Comparison of ENCODE assay signal across 21 cellular contexts in the genomic region with DNA sequence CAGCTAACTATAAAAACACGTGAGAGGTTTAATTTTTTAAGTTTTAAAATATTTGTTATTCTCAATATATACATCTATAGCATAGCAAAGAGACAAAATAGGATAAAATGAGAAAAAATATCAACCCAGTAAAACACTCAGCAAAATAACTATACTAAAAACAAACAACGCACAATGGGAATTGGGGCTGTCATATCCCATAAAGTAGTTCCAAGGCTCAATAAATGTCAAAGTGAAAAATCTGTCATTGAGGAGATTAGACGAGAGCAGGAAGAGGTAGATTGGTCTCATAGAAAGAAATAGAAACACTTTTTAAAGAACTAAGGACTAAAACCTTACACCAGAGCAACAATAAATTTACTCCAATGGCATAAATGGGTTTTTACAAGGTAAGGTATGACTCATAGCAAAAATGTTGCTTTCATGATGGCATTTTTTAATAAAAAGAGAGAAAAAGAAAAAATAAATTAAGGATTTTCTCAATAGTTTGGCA.
DNase-seq lines count a peak whose midpoint lies in the region; ATAC-seq, FAIRE-seq and TF ChIP-seq lines count a peak whose summit lies in the region.
"Had no signal": no experiment of that assay in that cellular context is flagged by ENCODE, and none has a peak within 500 bp of the region (broad histone marks: within the 10 kb centered on the region; RNA-seq: fewer than 3 reads in every experiment).

No MANE protein-coding gene starts in this region.

- H3K27me3 Mint-ChIP-seq in endodermal cell (ENCODE audit: insufficient read depth): peaks cover 2% of the 10 kb centered on the region
- H3K27me3 Mint-ChIP-seq in activated naive CD4-positive, alpha-beta T cell treated with anti-CD3 and anti-CD28 coated beads, Interleukin-2, amount 10 ng/mL, durations not matched to agents 7 days and 5 days: no peaks in the 10 kb centered on the region

- no peak overlapping the region for H3K4me3 ChIP-seq in A549
- H3K4me3 ChIP-seq in endodermal cell (ENCODE audit: low read length): no peak overlapping the region
- H3K4me3 ChIP-seq in stomach: no peak overlapping the region
- H3K4me3 ChIP-seq: GM23248 had no signal

- H3K9me3 ChIP-seq in A549: no peaks in the 10 kb centered on the region
- peaks cover 11% of the 10 kb centered on the region for H3K9me3 ChIP-seq in endodermal cell (ENCODE audit: control insufficient read depth, low read length)
- peaks cover 0 to 11% (median 6%) of the 10 kb centered on the region in 4 donors for H3K9me3 ChIP-seq in stomach
- H3K9me3 ChIP-seq: Caco-2 had no signal

- H3K36me3 Mint-ChIP-seq in endodermal cell (ENCODE audit: low read depth): no peaks in the 10 kb centered on the region
- peaks cover 2% of the 10 kb centered on the region for H3K36me3 Mint-ChIP-seq in activated naive CD4-positive, alpha-beta T cell treated with anti-CD3 and anti-CD28 coated beads, Interleukin-2, amount 10 ng/mL, durations not matched to agents 7 days and 5 days
- H3K36me3 Mint-ChIP-seq: CD4-positive, alpha-beta memory T cell had no signal

- TF ChIP-seq POLR2A in A549 (IDR thresholded peaks at IDR 0.05; ENCODE audit: low read length) (no peak), stomach (IDR thresholded peaks at IDR 0.05) (no peak)

- peaks cover 13% of the 10 kb centered on the region for H3K9me3 Mint-ChIP-seq in endodermal cell
- H3K9me3 Mint-ChIP-seq in activated naive CD4-positive, alpha-beta T cell treated with anti-CD3 and anti-CD28 coated beads, Interleukin-2, amount 10 ng/mL, durations not matched to agents 7 days and 5 days: peaks cover 4% of the 10 kb centered on the region

- DNase-seq in A549 (ENCODE audit: low read depth in 1 of 2, low spot score in 1 of 2) (no peak), M059J (ENCODE audit: low read depth) (peak; percentile 3), endodermal cell (no peak), KBM-7 (no peak), stomach (no peak), DMS114 treated with DMSO at 0.1 percent for 48 hours (lab: John Stamatoyannopoulos, UW; ENCODE audit: unreplicated experiment) (no peak)
- DNase-seq in activated naive CD4-positive, alpha-beta T cell treated with anti-CD3 and anti-CD28 coated beads, Interleukin-2, amount 10 ng/mL, durations not matched to agents 7 days and 5 days: no peak
- DNase-seq: 8988T; C1 segment of cervical spinal cord; Caco-2; CD4-positive, alpha-beta memory T cell; DMS79; EL; GF-D8; GM23248; H7; HCEC 1CT; HFFc6 had no signal

- TF ChIP-seq EP300 in A549 (IDR thresholded peaks at IDR 0.05) (no peak), stomach (IDR thresholded peaks at IDR 0.05) (no peak)

- no peak overlapping the region for H3K4me3 Mint-ChIP-seq in endodermal cell
- H3K4me3 Mint-ChIP-seq in activated naive CD4-positive, alpha-beta T cell treated with anti-CD3 and anti-CD28 coated beads, Interleukin-2, amount 10 ng/mL, durations not matched to agents 7 days and 5 days: no peak overlapping the region
- H3K4me3 Mint-ChIP-seq: CD4-positive, alpha-beta memory T cell; HFFc6 had no signal

- TF ChIP-seq CTCF in A549 (IDR thresholded peaks at IDR 0.05) (no peak), endodermal cell (conservative IDR thresholded peaks at IDR 0.05) (no peak), stomach (IDR thresholded peaks at IDR 0.05) (no peak)

- FAIRE-seq in A549 (lab: Jason Lieb, UNC): no peak
- peak; percentile 66 for FAIRE-seq in G401.6 (lab: Jason Lieb, UNC)
- FAIRE-seq: GM12892, H1 had no signal

- peaks cover 4% of the 10 kb centered on the region for H3K4me1 Mint-ChIP-seq in endodermal cell
- H3K4me1 Mint-ChIP-seq in activated naive CD4-positive, alpha-beta T cell treated with anti-CD3 and anti-CD28 coated beads, Interleukin-2, amount 10 ng/mL, durations not matched to agents 7 days and 5 days: no peaks in the 10 kb centered on the region
- H3K4me1 Mint-ChIP-seq: CD4-positive, alpha-beta memory T cell had no signal

- 35% methylated on average over 3 of the region's 3 CpGs for WGBS in A549 (ENCODE audit: missing lambda C conversion rate)
- WGBS in endodermal cell (ENCODE audit: insufficient coverage in 1 of 2, insufficient read length in 1 of 2), 2 experiments: 100% methylated on average over 2 of the region's 3 CpGs; no CpG with 5 or more reads in 1 of the 2 experiments
- WGBS in stomach, 5 donors: 63 to 76% (median 71%) methylated on average over 3 of the region's 3 CpGs

- no peak for ATAC-seq in A549

- CTCF ChIA-PET in A549 (lab: Yijun Ruan, JAX): interaction anchor here (0.6 to 6.0 kb wide), 3 partner anchors 58 to 488 kb away, joined by 4 to 57 read pairs (median 10); a partner anchor contains a TSS
- CTCF ChIA-PET in activated naive CD4-positive, alpha-beta T cell treated with anti-CD3 and anti-CD28 coated beads, Interleukin-2, amount 10 ng/mL, durations not matched to agents 7 days and 5 days (lab: Charles Lee): no interaction called here

- H3K27ac Mint-ChIP-seq in endodermal cell: no peak overlapping the region
- H3K27ac Mint-ChIP-seq in activated naive CD4-positive, alpha-beta T cell treated with anti-CD3 and anti-CD28 coated beads, Interleukin-2, amount 10 ng/mL, durations not matched to agents 7 days and 5 days: no peak overlapping the region
- H3K27ac Mint-ChIP-seq: CD4-positive, alpha-beta memory T cell; HFFc6 had no signal

- H3K27ac ChIP-seq in A549 (no peak overlapping the region), endodermal cell (ENCODE audit: low read depth, low read length) (peak overlapping the region; percentile 62), stomach (no peak overlapping the region)
- H3K27ac ChIP-seq: GM23248 had no signal

- H3K9ac ChIP-seq in endodermal cell (ENCODE audit: extremely low read depth, low read length, poor library complexity, severe bottlenecking): no peak overlapping the region
- H3K9ac ChIP-seq: GM23248 had no signal

- POLR2A ChIA-PET in A549 (lab: Yijun Ruan, JAX): no interaction called here

- no peak for TF ChIP-seq RAD21 in A549 (conservative IDR thresholded peaks at IDR 0.05 in 1 of 2, IDR thresholded peaks at IDR 0.05 in 1 of 2)

- in situ Hi-C loops in KBM-7 (cut with MboI; ENCODE audit: low pct_unique_long_range_greater_than_20kb, low sequenced_read_pairs): no loop called here

- intact Hi-C loops in stomach (cut with DNase I; ENCODE audit: low total_unique reads): loop anchor here (10.0 kb wide), 1 partner anchor 482 kb away; no protein-coding TSS in a partner anchor

- H3K36me3 ChIP-seq in endodermal cell (ENCODE audit: control insufficient read depth, insufficient read depth, low read length) (no peaks in the 10 kb centered on the region), stomach (no peaks in the 10 kb centered on the region)

- H3K4me2 ChIP-seq in A549: no peak overlapping the region

- no peaks in the 10 kb centered on the region for H3K27me3 ChIP-seq in endodermal cell (ENCODE audit: control insufficient read depth, insufficient read depth, low read length, poor library complexity, severe bottlenecking)
- peaks cover 0 to 4% (median 0%) of the 10 kb centered on the region in 3 donors for H3K27me3 ChIP-seq in stomach

- H3K4me1 ChIP-seq in A549 (no peaks in the 10 kb centered on the region), endodermal cell (ENCODE audit: control insufficient read depth, insufficient read depth, low read length) (no peaks in the 10 kb centered on the region), stomach (no peaks in the 10 kb centered on the region)
- H3K4me1 ChIP-seq: Caco-2 had no signal

TF ChIP-seq in A549, 52 proteins besides CTCF, POLR2A, EP300 and RAD21:
- TF ChIP-seq RNF2 (IDR thresholded peaks at IDR 0.05; ENCODE audit: borderline replicate concordance, low read depth) (no peak), FOSL2 (IDR thresholded peaks at IDR 0.05) (no peak), FOSL2 (CRISPR knock-in tag; IDR thresholded peaks at IDR 0.05) (0 out of 2 replicates have a peak, but pooled peaks have one; percentile 30)
- TF ChIP-seq, protein P1, sequence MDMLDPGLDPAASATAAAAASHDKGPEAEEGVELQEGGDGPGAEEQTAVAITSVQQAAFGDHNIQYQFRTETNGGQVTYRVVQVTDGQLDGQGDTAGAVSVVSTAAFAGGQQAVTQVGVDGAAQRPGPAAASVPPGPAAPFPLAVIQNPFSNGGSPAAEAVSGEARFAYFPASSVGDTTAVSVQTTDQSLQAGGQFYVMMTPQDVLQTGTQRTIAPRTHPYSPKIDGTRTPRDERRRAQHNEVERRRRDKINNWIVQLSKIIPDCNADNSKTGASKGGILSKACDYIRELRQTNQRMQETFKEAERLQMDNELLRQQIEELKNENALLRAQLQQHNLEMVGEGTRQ (IDR thresholded peaks at IDR 0.05): no peak
